Comparison of ENCODE assay signal across 1 cellular context in the genomic region with DNA sequence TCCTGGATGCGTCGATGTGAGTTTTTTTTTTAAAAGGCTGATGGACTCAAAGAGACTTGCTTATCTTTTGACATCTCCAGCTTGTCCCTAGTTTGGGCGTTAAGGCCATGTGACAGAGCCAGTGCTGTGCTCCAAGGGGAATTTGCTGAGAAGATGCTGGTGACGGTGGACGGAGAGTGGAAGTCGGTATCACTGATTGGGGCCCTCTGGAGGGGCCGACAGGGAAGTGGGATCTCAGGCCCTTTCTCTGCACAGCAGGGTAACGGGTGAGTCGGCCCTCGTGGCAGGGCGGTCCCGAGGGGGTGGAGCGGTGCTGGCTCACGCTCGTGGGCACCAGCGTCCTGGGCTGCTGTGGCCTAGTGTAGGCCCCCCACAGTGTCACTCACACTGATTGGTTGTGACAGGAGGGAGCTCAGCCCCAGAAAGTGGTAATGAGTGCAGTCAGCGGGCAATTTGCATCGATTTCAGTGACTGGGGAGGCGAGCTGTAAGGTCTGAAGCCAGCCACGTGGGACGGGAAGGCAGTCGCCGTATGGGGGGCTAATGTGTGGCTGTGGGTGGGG.
TF ChIP-seq lines count a peak whose summit lies in the region.

No MANE protein-coding gene starts in this region.

TF ChIP-seq in K562, 482 proteins besides CTCF, POLR2A, EP300 and RAD21:
- TF ChIP-seq NFXL1 (CRISPR knock-in tag; IDR thresholded peaks at IDR 0.05): no peak
- TF ChIP-seq CTBP1 (IDR thresholded peaks at IDR 0.05; ENCODE audit: borderline replicate concordance): 0 out of 2 replicates have a peak, but pooled peaks have one; percentile 3
- TF ChIP-seq OTX1 (CRISPR knock-in tag; IDR thresholded peaks at IDR 0.05): no peak
- 0 out of 2 replicates have a peak, but pooled peaks have one; percentile 4 for TF ChIP-seq USF2 (CRISPR knock-in tag; IDR thresholded peaks at IDR 0.05)
